ENCODE assay signal across 21 cellular contexts in the genomic region with DNA sequence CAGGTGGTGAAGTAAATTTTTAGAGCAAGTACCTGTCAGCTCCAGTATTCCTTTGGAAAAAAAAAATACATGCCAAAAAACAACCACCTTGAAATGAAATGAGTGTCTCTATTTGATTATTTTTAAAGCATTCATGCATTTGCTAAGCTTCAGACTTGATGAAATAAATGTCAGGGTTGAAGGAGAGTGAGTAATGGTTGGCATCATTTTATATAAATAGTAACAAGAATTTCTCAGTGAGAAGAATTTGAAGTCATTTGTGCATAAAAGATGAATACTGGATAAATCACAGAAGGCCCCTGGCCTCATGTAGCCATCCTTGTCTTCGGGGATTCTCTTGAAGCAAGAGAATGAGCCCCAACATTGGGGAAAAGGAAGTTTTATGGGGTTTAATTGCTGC.
DNase-seq lines count a peak whose midpoint lies in the region; ATAC-seq and TF ChIP-seq lines count a peak whose summit lies in the region.
"Had no signal": no experiment of that assay in that cellular context is flagged by ENCODE, and none has a peak within 500 bp of the region (broad histone marks: within the 10 kb centered on the region; RNA-seq: fewer than 3 reads in every experiment).

No MANE protein-coding gene starts in this region.

- peak overlapping the region; percentile 36 for H3K27ac Mint-ChIP-seq in memory B cell
- no peak overlapping the region for H3K27ac Mint-ChIP-seq in neural progenitor cell
- H3K27ac Mint-ChIP-seq: activated CD8-positive, alpha-beta T cell treated with anti-CD3 and anti-CD28 coated beads, Interleukin-2, amount 10 ng/mL, durations not matched to agents 7 days and 5 days; activated T-helper 17 cell treated with anti-CD3 and anti-CD28 coated beads, Interleukin-2, amount 50 U/mL, for 72 hours; stimulated activated memory B cell treated with anti-CD40 and anti-IgM and Interleukin-4, amounts not matched to agents 10 μg/mL and 1 μg/mL and 100 μg/mL, for 72 hours had no signal

- H3K4me1 Mint-ChIP-seq in memory B cell (peaks cover 6% of the 10 kb centered on the region), neural progenitor cell (peaks cover 8% of the 10 kb centered on the region)
- H3K4me1 Mint-ChIP-seq: activated T-helper 17 cell treated with anti-CD3 and anti-CD28 coated beads, Interleukin-2, amount 50 U/mL, for 72 hours had no signal

- H3K27me3 ChIP-seq in tibial nerve = no peaks in the 10 kb centered on the region
- H3K27me3 ChIP-seq in neural progenitor cell = no peaks in the 10 kb centered on the region
- H3K27me3 ChIP-seq: dorsolateral prefrontal cortex had no signal

- H3K9me3 ChIP-seq in tibial nerve = no peaks in the 10 kb centered on the region
- no peaks in the 10 kb centered on the region for H3K9me3 ChIP-seq in neural progenitor cell (ENCODE audit: low read depth)

- no peak for TF ChIP-seq POLR2A in tibial nerve (IDR thresholded peaks at IDR 0.05)

- no peaks in the 10 kb centered on the region for H3K27me3 Mint-ChIP-seq in memory B cell
- H3K27me3 Mint-ChIP-seq in neural progenitor cell (ENCODE audit: insufficient read depth, low read depth) = no peaks in the 10 kb centered on the region
- H3K27me3 Mint-ChIP-seq: activated T-helper 17 cell treated with anti-CD3 and anti-CD28 coated beads, Interleukin-2, amount 50 U/mL, for 72 hours; stimulated activated memory B cell treated with anti-CD40 and anti-IgM and Interleukin-4, amounts not matched to agents 10 μg/mL and 1 μg/mL and 100 μg/mL, for 72 hours had no signal

- no peak overlapping the region for H3K4me3 Mint-ChIP-seq in memory B cell
- H3K4me3 Mint-ChIP-seq in neural progenitor cell = no peak overlapping the region
- H3K4me3 Mint-ChIP-seq: activated CD8-positive, alpha-beta T cell treated with anti-CD3 and anti-CD28 coated beads, Interleukin-2, amount 10 ng/mL, durations not matched to agents 7 days and 5 days; activated T-helper 17 cell treated with anti-CD3 and anti-CD28 coated beads, Interleukin-2, amount 50 U/mL, for 72 hours; neural crest cell; stimulated activated memory B cell treated with anti-CD40 and anti-IgM and Interleukin-4, amounts not matched to agents 10 μg/mL and 1 μg/mL and 100 μg/mL, for 72 hours had no signal

- peaks cover 4% of the 10 kb centered on the region for H3K9me3 Mint-ChIP-seq in memory B cell
- H3K9me3 Mint-ChIP-seq in neural progenitor cell = peaks cover 3% of the 10 kb centered on the region
- H3K9me3 Mint-ChIP-seq: activated T-helper 17 cell treated with anti-CD3 and anti-CD28 coated beads, Interleukin-2, amount 50 U/mL, for 72 hours had no signal

- no peak overlapping the region for H3K4me3 ChIP-seq in tibial nerve
- no peak overlapping the region for H3K4me3 ChIP-seq in neural progenitor cell
- H3K4me3 ChIP-seq: dorsolateral prefrontal cortex, skin epidermis had no signal

- TF ChIP-seq EP300 in tibial nerve (IDR thresholded peaks at IDR 0.05) = peak in 1 of 2 donors; percentile 31

- no peak overlapping the region for H3K9ac ChIP-seq in neural progenitor cell

- ATAC-seq in memory B cell (ENCODE audit: low read depth) = no peak
- ATAC-seq: activated CD8-positive, alpha-beta T cell treated with anti-CD3 and anti-CD28 coated beads, Interleukin-2, amount 10 ng/mL, durations not matched to agents 7 days and 5 days; activated T-helper 17 cell treated with anti-CD3 and anti-CD28 coated beads, Interleukin-2, amount 50 U/mL, for 72 hours; stimulated activated memory B cell treated with anti-CD40 and anti-IgM and Interleukin-4, amounts not matched to agents 10 μg/mL and 1 μg/mL and 100 μg/mL, for 72 hours had no signal

- no peaks in the 10 kb centered on the region for H3F3A ChIP-seq in neural progenitor cell (ENCODE audit: low read depth)

- no peak overlapping the region for H3K4me2 ChIP-seq in neural progenitor cell

- no peak overlapping the region for H2AFZ ChIP-seq in neural progenitor cell (replicated peaks)

- DNase-seq in DMS79 (lab: John Stamatoyannopoulos, UW) (peak; percentile 10), DMS79 treated with DMSO at 0.1 percent for 48 hours (lab: John Stamatoyannopoulos, UW) (no peak), cerebellar cortex (ENCODE audit: low spot score) (peak; percentile 14), memory B cell (ENCODE audit: low spot score in 2 of 2) (no peak), tibial nerve (ENCODE audit: low spot score in 2 of 2) (no peak), H4 (ENCODE audit: low spot score) (no peak), neural progenitor cell (ENCODE audit: low spot score) (no peak)
- DNase-seq in stimulated activated CD4-positive, alpha-beta T cell treated with anti-CD3 and anti-CD28 coated beads, Interleukin-4, amount 100 ng/mL, for 4 hours = no peak
- DNase-seq: activated CD8-positive, alpha-beta T cell treated with anti-CD3 and anti-CD28 coated beads, Interleukin-2, amount 10 ng/mL, durations not matched to agents 7 days and 5 days; amygdala; dorsolateral prefrontal cortex; GF-D8; KBM-7; NCI-H1436; NCI-H446 had no signal

- peaks cover 0 to 60% (median 15%) of the 10 kb centered on the region in 4 donors for H3K4me1 ChIP-seq in tibial nerve
- H3K4me1 ChIP-seq in neural progenitor cell = no peaks in the 10 kb centered on the region

- H3K36me3 ChIP-seq in tibial nerve (no peaks in the 10 kb centered on the region), neural progenitor cell (no peaks in the 10 kb centered on the region)

- no peaks in the 10 kb centered on the region for H3K79me2 ChIP-seq in neural progenitor cell (ENCODE audit: low read depth)

- no peak for TF ChIP-seq CTCF in tibial nerve (IDR thresholded peaks at IDR 0.05)
- no peak for TF ChIP-seq CTCF in neural progenitor cell (IDR thresholded peaks at IDR 0.05)

- 43 to 47% methylated on average over 1 of the region's 1 CpG for WGBS in tibial nerve, 2 donors

- no peaks in the 10 kb centered on the region for H4K20me1 ChIP-seq in neural progenitor cell (ENCODE audit: low read depth)

- peaks cover 13% of the 10 kb centered on the region for H3K36me3 Mint-ChIP-seq in memory B cell
- peaks cover 19% of the 10 kb centered on the region for H3K36me3 Mint-ChIP-seq in neural progenitor cell

- H3K27ac ChIP-seq in tibial nerve = peak overlapping the region in 3 of 4 donors; percentile 17 to 90 (median 80)
- H3K27ac ChIP-seq in neural progenitor cell = no peak overlapping the region
- H3K27ac ChIP-seq: 22Rv1, HL-60, skin epidermis had no signal

Comparison
In these comparisons a context has a peak if more than half of its experiments do, and no peak if none do; other contexts are left out.
1. DNase-seq: peak in DMS79 (single experiment) and cerebellar cortex (single experiment); none in DMS79 treated with DMSO at 0.1 percent for 48 hours (single experiment), memory B cell (0 of 2), tibial nerve (0 of 2), H4 (single experiment), stimulated activated CD4-positive, alpha-beta T cell treated with anti-CD3 and anti-CD28 coated beads, Interleukin-4, amount 100 ng/mL, for 4 hours (0 of 2) and neural progenitor cell (single experiment).